Comparison of ENCODE assay signal across 27 cellular contexts in genomic region chr1:246709196-246709595, GRCh38.
"Had no signal": no experiment of that assay in that cellular context is flagged by ENCODE, and none has a peak within 500 bp of the region (broad histone marks: within the 10 kb centered on the region; RNA-seq: fewer than 3 reads in every experiment).

No MANE protein-coding gene starts in this region.

- H3K4me3 ChIP-seq: esophagus muscularis mucosa, heart left ventricle, lower lobe of right lung, neural progenitor cell, spleen, testis, uterus had no signal

- H3K9ac ChIP-seq: neural progenitor cell had no signal

- DNase-seq: activated CD4-positive, alpha-beta T cell treated with anti-CD3 and anti-CD28 coated beads for 1 hour; activated CD4-positive, alpha-beta T cell treated with anti-CD3 and anti-CD28 coated beads, Interleukin-2, amount 10 ng/mL, durations not matched to agents 7 days and 5 days; activated CD8-positive, alpha-beta T cell treated with anti-CD3 and anti-CD28 coated beads for 36 hours; activated gamma-delta T cell treated with Interleukin-2 at 50 U/mL for 16 hours; activated naive CD4-positive, alpha-beta T cell treated with anti-CD3 and anti-CD28 coated beads, Interleukin-2, amount 50 U/mL, for 16 hours; activated naive CD8-positive, alpha-beta T cell treated with anti-CD3 and anti-CD28 coated beads, Interleukin-2, amount 50 U/mL, for 24 hours; activated T-cell treated with anti-CD3 and anti-CD28 coated beads, Interleukin-2, amount 50 U/mL, for 4 hours; amygdala; caudate nucleus; endodermal cell; foreskin keratinocyte; heart left ventricle; lower lobe of right lung; mesenchymal stem cell; natural killer cell; posterior cingulate gyrus; right cardiac atrium; spleen; stimulated activated naive CD4-positive, alpha-beta T cell; T-helper 17 cell; testis; trophoblast cell; uterus had no signal

- H3K9me3 ChIP-seq: esophagus muscularis mucosa, heart left ventricle, lower lobe of right lung, testis, uterus had no signal

- H3K4me1 ChIP-seq: esophagus muscularis mucosa, lower lobe of right lung, neural progenitor cell, testis, uterus had no signal

- H3K36me3 ChIP-seq: esophagus muscularis mucosa, heart left ventricle, lower lobe of right lung, neural progenitor cell, spleen, uterus had no signal

- H3K27me3 ChIP-seq: foreskin keratinocyte, heart left ventricle, neural progenitor cell, testis, uterus had no signal

- H2AFZ ChIP-seq: neural progenitor cell had no signal

- H3K4me2 ChIP-seq: neural progenitor cell had no signal

- H3K27ac ChIP-seq: esophagus muscularis mucosa, foreskin keratinocyte, heart left ventricle, lower lobe of right lung, neural progenitor cell, testis, uterus had no signal

- ATAC-seq: activated CD8-positive, alpha-beta T cell treated with anti-CD3 and anti-CD28 coated beads for 36 hours; activated naive CD8-positive, alpha-beta T cell treated with anti-CD3 and anti-CD28 coated beads, Interleukin-2, amount 50 U/mL, for 24 hours; activated T-cell treated with anti-CD3 and anti-CD28 coated beads, Interleukin-2, amount 50 U/mL, for 4 hours; activated T-helper 17 cell treated with anti-CD3 and anti-CD28 coated beads, Interleukin-2, amount 50 U/mL, for 72 hours; foreskin keratinocyte; heart left ventricle; lower lobe of right lung; right cardiac atrium; T-helper 17 cell; WTC11 had no signal
